19 cellular contexts compared by ENCODE assay signal in genomic region chr9:87076825-87077224, GRCh38.
"Had no signal": no experiment of that assay in that cellular context is flagged by ENCODE, and none has a peak within 500 bp of the region (broad histone marks: within the 10 kb centered on the region; RNA-seq: fewer than 3 reads in every experiment).

No MANE protein-coding gene starts in this region.

- ATAC-seq: activated T-helper 17 cell treated with anti-CD3 and anti-CD28 coated beads, Interleukin-2, amount 50 U/mL, for 72 hours; naive thymus-derived CD4-positive, alpha-beta T cell; stimulated activated effector memory CD8-positive, alpha-beta T cell treated with anti-CD3 and anti-CD28 coated beads, Interleukin-12 subunit alpha, Interleukin-12 subunit beta, amount 100 ng/mL, for 72 hours had no signal

- H3K4me2 ChIP-seq: smooth muscle cell had no signal

- H3K27ac ChIP-seq: adrenal gland, parathyroid adenoma, right atrium auricular region, tibial artery had no signal

- H3K27me3 ChIP-seq: adrenal gland, right atrium auricular region, tibial artery, uterus had no signal

- H3K9me3 ChIP-seq: adrenal gland, right atrium auricular region, tibial artery, uterus had no signal

- H3K9me3 Mint-ChIP-seq: activated CD4-positive, alpha-beta T cell treated with anti-CD3 and anti-CD28 coated beads, Interleukin-2, amount 10 ng/mL, durations not matched to agents 7 days and 5 days; activated naive CD4-positive, alpha-beta T cell treated with anti-CD3 and anti-CD28 coated beads, Interleukin-2, amount 10 ng/mL, durations not matched to agents 7 days and 5 days had no signal

- H3K9ac ChIP-seq: parathyroid adenoma had no signal

- H2AFZ ChIP-seq: parathyroid adenoma had no signal

- H3K27ac Mint-ChIP-seq: activated B cell treated with CpG ODN at 0.5 μM for 24 hours; activated CD4-positive, alpha-beta T cell treated with anti-CD3 and anti-CD28 coated beads, Interleukin-2, amount 10 ng/mL, durations not matched to agents 7 days and 5 days; activated naive CD4-positive, alpha-beta T cell treated with anti-CD3 and anti-CD28 coated beads, Interleukin-2, amount 10 ng/mL, durations not matched to agents 7 days and 5 days; activated T-helper 17 cell treated with anti-CD3 and anti-CD28 coated beads, Interleukin-2, amount 50 U/mL, for 72 hours; naive thymus-derived CD4-positive, alpha-beta T cell; stimulated activated effector memory CD8-positive, alpha-beta T cell treated with anti-CD3 and anti-CD28 coated beads, Interleukin-12 subunit alpha, Interleukin-12 subunit beta, amount 100 ng/mL, for 72 hours had no signal

- DNase-seq: activated B cell treated with CpG ODN at 0.5 μM for 24 hours; activated CD4-positive, alpha-beta T cell treated with anti-CD3 and anti-CD28 coated beads, Interleukin-2, amount 10 ng/mL, durations not matched to agents 7 days and 5 days; activated CD8-positive, alpha-beta memory T cell treated with anti-CD3 and anti-CD28 coated beads for 24 hours; activated naive CD4-positive, alpha-beta T cell treated with anti-CD3 and anti-CD28 coated beads, Interleukin-2, amount 10 ng/mL, durations not matched to agents 7 days and 5 days; adrenal gland; cortex of kidney; effector CD8-positive, alpha-beta T cell; hypothalamus; left cardiac atrium; naive thymus-derived CD4-positive, alpha-beta T cell; T-helper 2 cell; tibial artery; uterus had no signal

- H3K36me3 Mint-ChIP-seq: activated naive CD4-positive, alpha-beta T cell treated with anti-CD3 and anti-CD28 coated beads, Interleukin-2, amount 10 ng/mL, durations not matched to agents 7 days and 5 days; naive thymus-derived CD4-positive, alpha-beta T cell; stimulated activated effector memory CD8-positive, alpha-beta T cell treated with anti-CD3 and anti-CD28 coated beads, Interleukin-12 subunit alpha, Interleukin-12 subunit beta, amount 100 ng/mL, for 72 hours had no signal

- H3K4me3 ChIP-seq: adrenal gland, lung, right atrium auricular region, smooth muscle cell, tibial artery, uterus had no signal

- H3K4me1 ChIP-seq: adrenal gland, parathyroid adenoma, tibial artery had no signal

- H3K4me1 Mint-ChIP-seq: activated B cell treated with CpG ODN at 0.5 μM for 24 hours; activated CD4-positive, alpha-beta T cell treated with anti-CD3 and anti-CD28 coated beads, Interleukin-2, amount 10 ng/mL, durations not matched to agents 7 days and 5 days; activated naive CD4-positive, alpha-beta T cell treated with anti-CD3 and anti-CD28 coated beads, Interleukin-2, amount 10 ng/mL, durations not matched to agents 7 days and 5 days; activated T-helper 17 cell treated with anti-CD3 and anti-CD28 coated beads, Interleukin-2, amount 50 U/mL, for 72 hours; naive thymus-derived CD4-positive, alpha-beta T cell; stimulated activated effector memory CD8-positive, alpha-beta T cell treated with anti-CD3 and anti-CD28 coated beads, Interleukin-12 subunit alpha, Interleukin-12 subunit beta, amount 100 ng/mL, for 72 hours had no signal

- H3K4me3 Mint-ChIP-seq: activated B cell treated with CpG ODN at 0.5 μM for 24 hours; activated CD4-positive, alpha-beta T cell treated with anti-CD3 and anti-CD28 coated beads, Interleukin-2, amount 10 ng/mL, durations not matched to agents 7 days and 5 days; activated naive CD4-positive, alpha-beta T cell treated with anti-CD3 and anti-CD28 coated beads, Interleukin-2, amount 10 ng/mL, durations not matched to agents 7 days and 5 days; activated T-helper 17 cell treated with anti-CD3 and anti-CD28 coated beads, Interleukin-2, amount 50 U/mL, for 72 hours; naive thymus-derived CD4-positive, alpha-beta T cell; stimulated activated effector memory CD8-positive, alpha-beta T cell treated with anti-CD3 and anti-CD28 coated beads, Interleukin-12 subunit alpha, Interleukin-12 subunit beta, amount 100 ng/mL, for 72 hours had no signal

- H3K27me3 Mint-ChIP-seq: activated B cell treated with CpG ODN at 0.5 μM for 24 hours; activated CD4-positive, alpha-beta T cell treated with anti-CD3 and anti-CD28 coated beads, Interleukin-2, amount 10 ng/mL, durations not matched to agents 7 days and 5 days; activated naive CD4-positive, alpha-beta T cell treated with anti-CD3 and anti-CD28 coated beads, Interleukin-2, amount 10 ng/mL, durations not matched to agents 7 days and 5 days; activated T-helper 17 cell treated with anti-CD3 and anti-CD28 coated beads, Interleukin-2, amount 50 U/mL, for 72 hours had no signal

- H3K79me2 ChIP-seq: parathyroid adenoma had no signal

- H3K36me3 ChIP-seq: adrenal gland, right atrium auricular region, tibial artery, uterus had no signal
